ENCODE assay signal across 10 cellular contexts in genomic region chr13:111213964-111214726, GRCh38.
A peak's percentile ranks its signal among the peaks of the same experiment; 100 is the strongest.
DNase-seq lines count a peak whose midpoint lies in the region; ATAC-seq and TF ChIP-seq lines count a peak whose summit lies in the region.
"Had no signal": no experiment of that assay in that cellular context is flagged by ENCODE, and none has a peak within 500 bp of the region (broad histone marks: within the 10 kb centered on the region; RNA-seq: fewer than 3 reads in every experiment).

No MANE protein-coding gene starts in this region.

- H3K9me3 ChIP-seq in HUES6 (ENCODE audit: control insufficient read depth, insufficient read depth, low read depth, low read length) (no peaks in the 10 kb centered on the region), OCI-LY1 (ENCODE audit: low read length) (no peaks in the 10 kb centered on the region), lung (ENCODE audit: control insufficient read depth in 2 of 2, insufficient read depth in 1 of 2, low read length in 1 of 2) (no peaks in the 10 kb centered on the region), stomach (no peaks in the 10 kb centered on the region)

- no peak for TF ChIP-seq EP300 in stomach (IDR thresholded peaks at IDR 0.05)

- H3K36me3 ChIP-seq in HUES6 (ENCODE audit: control insufficient read depth, insufficient read depth, low read length) (0 out of 2 replicates have a peak, but pooled peaks cover 3% of the 10 kb centered on the region), OCI-LY1 (ENCODE audit: insufficient read depth, low read length) (peaks cover 65% of the 10 kb centered on the region), lung (ENCODE audit: control insufficient read depth in 2 of 2, insufficient read depth in 2 of 2, low read length in 2 of 2) (peaks cover 0 to 1% of the 10 kb centered on the region in 2 donors), stomach (peaks cover 0 to 11% (median 7%) of the 10 kb centered on the region in 4 donors)

- no peaks in the 10 kb centered on the region for H3F3A ChIP-seq in OCI-LY1 (ENCODE audit: insufficient read depth, low read length)

- H3K4me2 ChIP-seq in OCI-LY1 (ENCODE audit: low read length): peak overlapping the region; percentile 51

- 0 out of 2 replicates have a peak overlapping the region, but pooled peaks have one; percentile 47 for H3K27ac ChIP-seq in HUES6 (ENCODE audit: low read depth, low read length)
- H3K27ac ChIP-seq in OCI-LY1 (ENCODE audit: low read depth, low read length, poor library complexity, severe bottlenecking): peak overlapping the region; percentile 81
- H3K27ac ChIP-seq in lung (ENCODE audit: low read depth in 1 of 2, low read length in 1 of 2): peak overlapping the region in 1 of 2 donors; percentile 8
- H3K27ac ChIP-seq in stomach: no peak overlapping the region

- no peaks in the 10 kb centered on the region for H3K27me3 ChIP-seq in HUES6 (ENCODE audit: control insufficient read depth, insufficient read depth, low read length)
- H3K27me3 ChIP-seq in OCI-LY1 (ENCODE audit: insufficient read depth, low read length): no peaks in the 10 kb centered on the region
- no peaks in the 10 kb centered on the region for H3K27me3 ChIP-seq in lung (ENCODE audit: control insufficient read depth, insufficient read depth)
- H3K27me3 ChIP-seq in stomach: no peaks in the 10 kb centered on the region

- no peaks in the 10 kb centered on the region for H4K20me1 ChIP-seq in OCI-LY1 (ENCODE audit: insufficient read depth, low read length)

- ATAC-seq in lung (ENCODE audit: insufficient read depth, low FRiP score): no peak

- H3K9me2 ChIP-seq in OCI-LY1 (ENCODE audit: low read depth, low read length): no peaks in the 10 kb centered on the region

- peaks cover 83% of the 10 kb centered on the region for H3K79me2 ChIP-seq in OCI-LY1 (ENCODE audit: insufficient read depth, low read length)

- DNase-seq in CD1c-positive myeloid dendritic cell (ENCODE audit: extremely low spot score) (peak; percentile 30), lung (ENCODE audit: low spot score) (peak; percentile 60), T1000 (lab: John Stamatoyannopoulos, UW) (no peak), stomach (no peak)
- DNase-seq in activated CD4-positive, alpha-beta T cell treated with anti-CD3 and anti-CD28 coated beads for 4 hours: no peak
- no peak for DNase-seq in activated CD8-positive, alpha-beta memory T cell treated with anti-CD3 and anti-CD28 coated beads, Interleukin-2, amount 50 U/mL, for 4 hours
- DNase-seq: NCI-H345, SW 1271 had no signal

- no peak overlapping the region for H3K4me3 ChIP-seq in HUES6 (ENCODE audit: low read depth, low read length)
- H3K4me3 ChIP-seq in OCI-LY1 (ENCODE audit: low read depth, low read length, poor library complexity, severe bottlenecking): peak overlapping the region; percentile 37
- no peak overlapping the region for H3K4me3 ChIP-seq in lung
- no peak overlapping the region for H3K4me3 ChIP-seq in stomach

- TF ChIP-seq CTCF in OCI-LY1 (IDR thresholded peaks at IDR 0.05; ENCODE audit: low read length) (no peak), lung (IDR thresholded peaks at IDR 0.05; ENCODE audit: control extremely low read depth, extremely low read depth) (no peak), stomach (IDR thresholded peaks at IDR 0.05) (no peak)

- 67 to 71% methylated on average over 22 of the region's 22 CpGs for WGBS in lung, 2 donors
- 79 to 84% (median 81%) methylated on average over 18 to 22 of the region's 22 CpGs for WGBS in stomach, 5 donors

- no peak overlapping the region for H2AFZ ChIP-seq in OCI-LY1 (ENCODE audit: low read length)

- H3K9ac ChIP-seq in HUES6 (ENCODE audit: low read length) (no peak overlapping the region), OCI-LY1 (ENCODE audit: low read length) (peak overlapping the region; percentile 46; the same call in 1 of the 2 replicates)

- no peak for TF ChIP-seq POLR2A in stomach (IDR thresholded peaks at IDR 0.05)

- intact Hi-C loops in stomach (cut with DNase I; ENCODE audit: low total_unique reads): loop anchor here (10.0 kb wide), 1 partner anchor 149 kb away; no protein-coding TSS in a partner anchor

- H3K4me1 ChIP-seq in HUES6 (ENCODE audit: control insufficient read depth, insufficient read depth, low read length) (peaks cover 88% of the 10 kb centered on the region), OCI-LY1 (ENCODE audit: insufficient read depth, low read length, severe bottlenecking) (peaks cover 71% of the 10 kb centered on the region), lung (ENCODE audit: control insufficient read depth in 2 of 2, insufficient read depth in 2 of 2, low read length in 2 of 2) (peaks cover 17 to 31% of the 10 kb centered on the region in 2 donors), stomach (peaks cover 5 to 89% (median 35%) of the 10 kb centered on the region in 4 donors)

Comparison
In these comparisons a context has a peak if more than half of its experiments do, and no peak if none do; other contexts are left out.
1. DNase-seq: peak in CD1c-positive myeloid dendritic cell (single experiment) and lung (single experiment); none in activated CD4-positive, alpha-beta T cell treated with anti-CD3 and anti-CD28 coated beads for 4 hours (0 of 2), T1000 (single experiment), stomach (single experiment) and activated CD8-positive, alpha-beta memory T cell treated with anti-CD3 and anti-CD28 coated beads, Interleukin-2, amount 50 U/mL, for 4 hours (single experiment).
2. H3K27ac ChIP-seq: peak in HUES6 (single experiment) and OCI-LY1 (single experiment); none in stomach (0 of 5).